17 cellular contexts compared by ENCODE assay signal in the genomic region with DNA sequence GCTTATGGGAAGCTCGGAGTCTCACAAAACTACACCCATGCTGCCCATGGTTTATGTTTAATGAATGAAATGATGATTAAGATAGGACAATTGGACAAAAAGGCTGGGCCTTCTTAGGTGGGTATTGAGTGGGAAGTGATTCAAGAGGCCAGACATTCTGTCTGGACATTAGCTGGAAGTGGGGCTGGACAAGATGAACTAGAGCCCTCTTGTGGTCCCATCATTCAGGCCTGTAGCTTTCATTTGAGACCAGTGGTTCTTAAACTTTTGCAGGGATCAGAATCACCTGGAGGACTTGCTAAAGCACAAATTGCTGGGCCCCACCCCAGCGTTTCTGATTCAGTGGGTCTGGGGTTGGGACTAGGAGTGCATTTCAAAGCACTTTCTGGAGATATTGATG.
DNase-seq lines count a peak whose midpoint lies in the region; ATAC-seq and TF ChIP-seq lines count a peak whose summit lies in the region.
"Had no signal": no experiment of that assay in that cellular context is flagged by ENCODE, and none has a peak within 500 bp of the region (broad histone marks: within the 10 kb centered on the region; RNA-seq: fewer than 3 reads in every experiment).

No MANE protein-coding gene starts in this region.

- no peaks in the 10 kb centered on the region for H3K4me1 ChIP-seq in SK-N-SH (ENCODE audit: control insufficient read depth in 1 of 2, insufficient read depth in 2 of 2, low read depth in 1 of 2, low read length in 1 of 2)
- H3K4me1 ChIP-seq in mucosa of descending colon (ENCODE audit: low read depth), result no peaks in the 10 kb centered on the region

- no peak overlapping the region for H3K4me3 ChIP-seq in SK-N-SH (ENCODE audit: low read depth in 2 of 2, low read length in 1 of 2)
- no peak overlapping the region for H3K4me3 ChIP-seq in epithelial cell of proximal tubule (ENCODE audit: low read depth, low read length)
- no peak overlapping the region for H3K4me3 ChIP-seq in retinal pigment epithelial cell (ENCODE audit: low read length)
- H3K4me3 ChIP-seq in mucosa of descending colon, result no peak overlapping the region
- H3K4me3 ChIP-seq: adrenal gland, transverse colon had no signal

- CTCF ChIA-PET in SK-N-SH (lab: Yijun Ruan, JAX), result interaction anchor here (0.8 to 1.6 kb wide), 11 partner anchors 14 to 245 kb away, joined by 3 to 6 read pairs (median 4); no protein-coding TSS in a partner anchor

- no peaks in the 10 kb centered on the region for H3K79me2 ChIP-seq in SK-N-SH (ENCODE audit: insufficient read depth)

- no peaks in the 10 kb centered on the region for H4K20me1 ChIP-seq in SK-N-SH (ENCODE audit: insufficient read depth)

- no peak for TF ChIP-seq EP300 in SK-N-SH (IDR thresholded peaks at IDR 0.05; ENCODE audit: borderline replicate concordance in 1 of 2, low read depth in 1 of 2, low read length in 1 of 2)

- no peaks in the 10 kb centered on the region for H3K9me3 ChIP-seq in SK-N-SH
- peaks cover 16% of the 10 kb centered on the region for H3K9me3 ChIP-seq in mucosa of descending colon

- no peaks in the 10 kb centered on the region for H3F3A ChIP-seq in SK-N-SH (replicated peaks; ENCODE audit: insufficient read depth)

- no peak for ATAC-seq in SK-N-SH treated with all-trans-retinoic acid at 6 μM for 48 hours
- ATAC-seq in HG02759 (IDR thresholded peaks at IDR 0.05; ENCODE audit: unreplicated experiment), result no peak
- no peak for ATAC-seq in mucosa of descending colon
- ATAC-seq: natural killer cell had no signal

- no peak overlapping the region for H3K4me2 ChIP-seq in SK-N-SH

- H3K36me3 ChIP-seq in SK-N-SH (replicated peaks in 1 of 2; ENCODE audit: control insufficient read depth in 1 of 2, insufficient read depth in 2 of 2, low read length in 1 of 2) (no peaks in the 10 kb centered on the region), mucosa of descending colon (ENCODE audit: low read depth) (no peaks in the 10 kb centered on the region)
- H3K36me3 ChIP-seq: adrenal gland, transverse colon had no signal

- no peak overlapping the region for H2AFZ ChIP-seq in SK-N-SH (ENCODE audit: low read depth)

- TF ChIP-seq CTCF in SK-N-SH (IDR thresholded peaks at IDR 0.05), result no peak; the same call in 1 of the 2 replicates
- TF ChIP-seq CTCF in epithelial cell of proximal tubule (conservative IDR thresholded peaks at IDR 0.05; ENCODE audit: low read depth, low read length), result peak; percentile 23
- TF ChIP-seq CTCF in retinal pigment epithelial cell (conservative IDR thresholded peaks at IDR 0.05; ENCODE audit: low read depth, low read length), result peak; percentile 31
- no peak for TF ChIP-seq CTCF in mucosa of descending colon (IDR thresholded peaks at IDR 0.05)
- TF ChIP-seq CTCF in endothelial cell (IDR thresholded peaks at IDR 0.05; ENCODE audit: unreplicated experiment), result no peak

- intact Hi-C loops in mucosa of descending colon (cut with DNase I, micrococcal nuclease), result no loop called here

- H3K9ac ChIP-seq in SK-N-SH, result no peak overlapping the region

- peak; percentile 62 for TF ChIP-seq RAD21 in SK-N-SH (IDR thresholded peaks at IDR 0.05; ENCODE audit: low read length)

- POLR2A ChIA-PET in SK-N-SH (lab: Yijun Ruan, JAX), result no interaction called here

- peaks cover 7% of the 10 kb centered on the region for H3K4me1 Mint-ChIP-seq in endothelial cell (ENCODE audit: unreplicated experiment)
- H3K4me1 Mint-ChIP-seq: activated CD4-positive, alpha-beta memory T cell treated with anti-CD3 and anti-CD28 coated beads, Interleukin-2, amount 10 ng/mL, durations not matched to agents 7 days and 5 days; natural killer cell had no signal

- peaks cover 3% of the 10 kb centered on the region for H3K27me3 Mint-ChIP-seq in endothelial cell (ENCODE audit: unreplicated experiment)
- H3K27me3 Mint-ChIP-seq: activated CD4-positive, alpha-beta memory T cell treated with anti-CD3 and anti-CD28 coated beads, Interleukin-2, amount 10 ng/mL, durations not matched to agents 7 days and 5 days had no signal

- H3K36me3 Mint-ChIP-seq in endothelial cell (ENCODE audit: low read depth, unreplicated experiment), result peaks cover 73% of the 10 kb centered on the region

- peaks cover 10% of the 10 kb centered on the region for H3K9me3 Mint-ChIP-seq in endothelial cell (ENCODE audit: unreplicated experiment)

- H3K27me3 ChIP-seq in SK-N-SH (ENCODE audit: insufficient read depth), result no peaks in the 10 kb centered on the region
- H3K27me3 ChIP-seq: adrenal gland, transverse colon had no signal

- no peaks in the 10 kb centered on the region for H3K9me2 ChIP-seq in SK-N-SH

- 25% methylated on average over 2 of the region's 2 CpGs for WGBS in SK-N-SH (ENCODE audit: low lambda C conversion rate)

- no peak overlapping the region for H3K27ac Mint-ChIP-seq in endothelial cell (ENCODE audit: unreplicated experiment)
- H3K27ac Mint-ChIP-seq: activated CD4-positive, alpha-beta memory T cell treated with anti-CD3 and anti-CD28 coated beads, Interleukin-2, amount 10 ng/mL, durations not matched to agents 7 days and 5 days; natural killer cell had no signal

- DNase-seq in SK-N-SH, result no peak
- peak; percentile 28 for DNase-seq in SK-MEL-5 (ENCODE audit: low read depth, low spot score)
- no peak for DNase-seq in epithelial cell of proximal tubule (ENCODE audit: low read depth)
- DNase-seq in retinal pigment epithelial cell (ENCODE audit: low read depth), result no peak
- no peak for DNase-seq in mucosa of descending colon
- DNase-seq in endothelial cell (ENCODE audit: low spot score), result no peak
- DNase-seq: activated CD4-positive, alpha-beta memory T cell treated with anti-CD3 and anti-CD28 coated beads, Interleukin-2, amount 10 ng/mL, durations not matched to agents 7 days and 5 days; adrenal gland; MM.1S; natural killer cell; NCI-H2081 treated with DMSO at 0.1 percent for 48 hours; retina; stimulated activated CD4-positive, alpha-beta T cell treated with anti-CD3 and anti-CD28 coated beads, Interleukin-2, amount 100 ng/mL, for 48 hours; stimulated activated CD8-positive, alpha-beta memory T cell treated with anti-CD3 and anti-CD28 coated beads, Interleukin-4, amount 100 ng/mL, for 48 hours; transverse colon had no signal

- H3K27ac ChIP-seq in SK-N-SH (ENCODE audit: low read depth in 2 of 2, low read length in 1 of 2), result no peak overlapping the region
- H3K27ac ChIP-seq: transverse colon had no signal

- H3K4me3 Mint-ChIP-seq in endothelial cell (ENCODE audit: unreplicated experiment), result no peak overlapping the region
- H3K4me3 Mint-ChIP-seq: activated CD4-positive, alpha-beta memory T cell treated with anti-CD3 and anti-CD28 coated beads, Interleukin-2, amount 10 ng/mL, durations not matched to agents 7 days and 5 days; natural killer cell had no signal

- in situ Hi-C loops in SK-MEL-5 (cut with HindIII; ENCODE audit: low pct_unique_long_range_greater_than_20kb, low sequenced_read_pairs), result no loop called here

TF ChIP-seq in SK-N-SH, 30 proteins besides CTCF, POLR2A, EP300 and RAD21:
- no peak for TF ChIP-seq TEAD4 (IDR thresholded peaks at IDR 0.05; ENCODE audit: borderline replicate concordance, insufficient read depth)
- no peak for TF ChIP-seq TCF12 (IDR thresholded peaks at IDR 0.05)
- peak; percentile 34; the same call in 1 of the 2 replicates for TF ChIP-seq SMC3 (IDR thresholded peaks at IDR 0.05; ENCODE audit: low read depth, low read length)
- TF ChIP-seq NFIC (IDR thresholded peaks at IDR 0.05; ENCODE audit: borderline replicate concordance), result no peak

TF ChIP-seq in SK-N-SH treated with all-trans-retinoic acid at 6 μM for 48 hours, 23 proteins besides CTCF, POLR2A, EP300 and RAD21 (continues in another document):
- TF ChIP-seq PATZ1 (CRISPR knock-in tag; IDR thresholded peaks at IDR 0.05; ENCODE audit: borderline replicate concordance) (no peak), ZNF565 (CRISPR knock-in tag; conservative IDR thresholded peaks at IDR 0.05; ENCODE audit: low read depth) (no peak), ZFP3 (CRISPR knock-in tag; IDR thresholded peaks at IDR 0.05) (no peak), TCF4 (CRISPR knock-in tag; IDR thresholded peaks at IDR 0.05; ENCODE audit: borderline replicate concordance) (no peak), BACH2 (CRISPR knock-in tag; IDR thresholded peaks at IDR 0.05; ENCODE audit: borderline replicate concordance) (no peak), ISL1 (CRISPR knock-in tag; IDR thresholded peaks at IDR 0.05) (no peak), GLIS3 (CRISPR knock-in tag; IDR thresholded peaks at IDR 0.05) (no peak), ARNTL (CRISPR knock-in tag; IDR thresholded peaks at IDR 0.05; ENCODE audit: borderline replicate concordance, low read depth) (no peak), ZNF70 (CRISPR knock-in tag; IDR thresholded peaks at IDR 0.05) (no peak)
- TF ChIP-seq, protein P1, sequence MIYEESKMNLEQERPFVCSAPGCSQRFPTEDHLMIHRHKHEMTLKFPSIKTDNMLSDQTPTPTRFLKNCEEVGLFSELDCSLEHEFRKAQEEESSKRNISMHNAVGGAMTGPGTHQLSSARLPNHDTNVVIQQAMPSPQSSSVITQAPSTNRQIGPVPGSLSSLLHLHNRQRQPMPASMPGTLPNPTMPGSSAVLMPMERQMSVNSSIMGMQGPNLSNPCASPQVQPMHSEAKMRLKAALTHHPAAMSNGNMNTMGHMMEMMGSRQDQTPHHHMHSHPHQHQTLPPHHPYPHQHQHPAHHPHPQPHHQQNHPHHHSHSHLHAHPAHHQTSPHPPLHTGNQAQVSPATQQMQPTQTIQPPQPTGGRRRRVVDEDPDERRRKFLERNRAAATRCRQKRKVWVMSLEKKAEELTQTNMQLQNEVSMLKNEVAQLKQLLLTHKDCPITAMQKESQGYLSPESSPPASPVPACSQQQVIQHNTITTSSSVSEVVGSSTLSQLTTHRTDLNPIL (CRISPR knock-in tag; IDR thresholded peaks at IDR 0.05; ENCODE audit: low read depth), result no peak

Comparison
In these comparisons a context has a peak if more than half of its experiments do, and no peak if none do; other contexts are left out.
1. CTCF ChIP-seq: peak in epithelial cell of proximal tubule (single experiment) and retinal pigment epithelial cell (single experiment); none in SK-N-SH (single experiment), mucosa of descending colon (single experiment) and endothelial cell (single experiment).